ENCODE assay signal across 16 cellular contexts in the genomic region with DNA sequence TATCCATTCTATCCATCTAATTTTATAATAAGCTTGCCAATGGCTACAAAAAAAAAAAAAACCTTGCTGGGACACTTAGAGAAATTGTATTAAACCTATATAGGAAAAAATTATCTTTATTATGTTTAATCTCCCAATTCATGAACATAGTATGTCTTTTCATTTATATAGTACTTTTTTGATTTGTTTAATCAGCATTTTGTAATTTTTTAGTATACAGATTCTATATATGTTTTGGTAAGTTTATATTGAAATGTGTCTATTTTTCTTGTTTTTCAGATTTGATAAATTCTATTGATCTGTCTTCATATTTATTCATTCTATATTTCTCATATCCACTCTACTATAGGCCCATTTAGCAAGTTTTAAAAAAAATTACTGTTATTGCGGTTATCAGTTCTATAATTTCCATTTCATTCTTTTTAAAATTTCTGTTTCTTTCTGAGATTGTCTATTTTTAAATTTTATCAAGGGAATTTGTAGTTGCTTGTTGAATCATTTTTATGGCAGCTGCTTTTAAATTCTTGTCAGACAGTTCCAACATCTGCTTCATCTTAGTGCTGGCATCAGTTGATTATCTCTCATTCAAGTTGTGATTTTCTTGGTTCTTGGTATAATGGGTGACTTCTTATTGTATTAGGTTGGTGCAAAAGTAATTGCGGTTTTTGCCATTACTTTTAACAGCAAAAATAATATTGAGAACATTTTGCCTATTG.
A peak's percentile ranks its signal among the peaks of the same experiment; 100 is the strongest.
DNase-seq lines count a peak whose midpoint lies in the region; ATAC-seq, FAIRE-seq and TF ChIP-seq lines count a peak whose summit lies in the region.
"Had no signal": no experiment of that assay in that cellular context is flagged by ENCODE, and none has a peak within 500 bp of the region (broad histone marks: within the 10 kb centered on the region; RNA-seq: fewer than 3 reads in every experiment).

No MANE protein-coding gene starts in this region.

- ATAC-seq in A549 (no peak), sciatic nerve (peak; percentile 31)

- H3K4me1 ChIP-seq in A549 = no peaks in the 10 kb centered on the region
- H3K4me1 ChIP-seq: Caco-2, HAP-1 had no signal

- TF ChIP-seq POLR2A in A549 (IDR thresholded peaks at IDR 0.05; ENCODE audit: low read length) = no peak

- intact Hi-C loops in sciatic nerve (cut with DNase I) = no loop called here

- no peak for TF ChIP-seq CTCF in A549 (IDR thresholded peaks at IDR 0.05)

- no peak overlapping the region for H3K4me3 ChIP-seq in A549
- H3K4me3 ChIP-seq: BLaER1, HAP-1 had no signal

- no peaks in the 10 kb centered on the region for H3K9me3 ChIP-seq in A549
- H3K9me3 ChIP-seq: Caco-2, HAP-1 had no signal

- H3K27ac ChIP-seq in A549 = no peak overlapping the region
- H3K27ac ChIP-seq: BLaER1 had no signal

- FAIRE-seq in A549 (lab: Jason Lieb, UNC) = no peak
- FAIRE-seq: H1 had no signal

- DNase-seq in A549 (ENCODE audit: low read depth in 1 of 2, low spot score in 1 of 2) = no peak
- DNase-seq in LHCN-M2 (ENCODE audit: low read depth) = peak; percentile 41
- peak; percentile 31 for DNase-seq in fibroblast of gingiva (ENCODE audit: low read depth)
- DNase-seq in sciatic nerve (ENCODE audit: low spot score) = no peak
- DNase-seq in NCI-H774 (lab: John Stamatoyannopoulos, UW) = no peak
- DNase-seq in AG08395 (ENCODE audit: low spot score) = no peak
- DNase-seq in activated gamma-delta T cell treated with Interleukin-2 at 50 U/mL for 16 hours = no peak
- no peak for DNase-seq in glomerular visceral epithelial cell (ENCODE audit: extremely low spot score)
- DNase-seq: AML-193; Caco-2; CD8-positive, alpha-beta memory T cell; DMS53; GF-D8 had no signal

- no peak for TF ChIP-seq RAD21 in A549 (conservative IDR thresholded peaks at IDR 0.05 in 1 of 2, IDR thresholded peaks at IDR 0.05 in 1 of 2)

- POLR2A ChIA-PET in A549 (lab: Yijun Ruan, JAX) = no interaction called here

- no peak for TF ChIP-seq EP300 in A549 (IDR thresholded peaks at IDR 0.05)

- no peak overlapping the region for H3K4me2 ChIP-seq in A549

- CTCF ChIA-PET in A549 (lab: Yijun Ruan, JAX) = no interaction called here

- WGBS in A549 (ENCODE audit: missing lambda C conversion rate) = 84% methylated on average over 2 of the region's 2 CpGs

TF ChIP-seq in A549, 52 proteins besides CTCF, POLR2A, EP300 and RAD21:
- peak; percentile 34 for TF ChIP-seq MAFK (IDR thresholded peaks at IDR 0.05; ENCODE audit: partially characterized antibody)
- TF ChIP-seq, protein P1, sequence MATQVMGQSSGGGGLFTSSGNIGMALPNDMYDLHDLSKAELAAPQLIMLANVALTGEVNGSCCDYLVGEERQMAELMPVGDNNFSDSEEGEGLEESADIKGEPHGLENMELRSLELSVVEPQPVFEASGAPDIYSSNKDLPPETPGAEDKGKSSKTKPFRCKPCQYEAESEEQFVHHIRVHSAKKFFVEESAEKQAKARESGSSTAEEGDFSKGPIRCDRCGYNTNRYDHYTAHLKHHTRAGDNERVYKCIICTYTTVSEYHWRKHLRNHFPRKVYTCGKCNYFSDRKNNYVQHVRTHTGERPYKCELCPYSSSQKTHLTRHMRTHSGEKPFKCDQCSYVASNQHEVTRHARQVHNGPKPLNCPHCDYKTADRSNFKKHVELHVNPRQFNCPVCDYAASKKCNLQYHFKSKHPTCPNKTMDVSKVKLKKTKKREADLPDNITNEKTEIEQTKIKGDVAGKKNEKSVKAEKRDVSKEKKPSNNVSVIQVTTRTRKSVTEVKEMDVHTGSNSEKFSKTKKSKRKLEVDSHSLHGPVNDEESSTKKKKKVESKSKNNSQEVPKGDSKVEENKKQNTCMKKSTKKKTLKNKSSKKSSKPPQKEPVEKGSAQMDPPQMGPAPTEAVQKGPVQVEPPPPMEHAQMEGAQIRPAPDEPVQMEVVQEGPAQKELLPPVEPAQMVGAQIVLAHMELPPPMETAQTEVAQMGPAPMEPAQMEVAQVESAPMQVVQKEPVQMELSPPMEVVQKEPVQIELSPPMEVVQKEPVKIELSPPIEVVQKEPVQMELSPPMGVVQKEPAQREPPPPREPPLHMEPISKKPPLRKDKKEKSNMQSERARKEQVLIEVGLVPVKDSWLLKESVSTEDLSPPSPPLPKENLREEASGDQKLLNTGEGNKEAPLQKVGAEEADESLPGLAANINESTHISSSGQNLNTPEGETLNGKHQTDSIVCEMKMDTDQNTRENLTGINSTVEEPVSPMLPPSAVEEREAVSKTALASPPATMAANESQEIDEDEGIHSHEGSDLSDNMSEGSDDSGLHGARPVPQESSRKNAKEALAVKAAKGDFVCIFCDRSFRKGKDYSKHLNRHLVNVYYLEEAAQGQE (IDR thresholded peaks at IDR 0.05) = no peak

Comparison
In these comparisons a context has a peak if more than half of its experiments do, and no peak if none do; other contexts are left out.
1. DNase-seq: peak in LHCN-M2 (single experiment) and fibroblast of gingiva (single experiment); none in A549 (0 of 2), sciatic nerve (single experiment), NCI-H774 (single experiment), AG08395 (single experiment), activated gamma-delta T cell treated with Interleukin-2 at 50 U/mL for 16 hours (single experiment) and glomerular visceral epithelial cell (single experiment).